ENCODE assay signal across 19 cellular contexts in the genomic region with DNA sequence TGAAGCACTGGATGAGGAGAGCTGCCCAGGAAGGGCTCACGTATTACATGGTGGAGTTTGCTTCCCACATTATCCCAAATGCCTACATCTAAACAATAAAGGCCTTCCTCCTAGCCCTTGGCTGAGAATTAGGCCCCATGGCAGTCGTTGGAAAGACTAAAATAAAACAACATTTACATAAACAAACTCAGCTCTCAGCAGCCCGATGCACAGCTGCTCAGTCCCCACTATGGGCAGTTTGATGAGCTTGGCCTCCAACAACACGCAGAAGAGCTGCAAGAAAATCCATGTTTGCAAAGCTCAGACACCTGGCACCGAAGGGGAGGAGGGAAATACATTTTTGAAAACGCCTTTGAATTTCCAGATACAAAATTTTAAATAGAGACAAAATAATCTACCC.
A peak's percentile ranks its signal among the peaks of the same experiment; 100 is the strongest.
DNase-seq lines count a peak whose midpoint lies in the region; ATAC-seq and TF ChIP-seq lines count a peak whose summit lies in the region.
"Had no signal": no experiment of that assay in that cellular context is flagged by ENCODE, and none has a peak within 500 bp of the region (broad histone marks: within the 10 kb centered on the region; RNA-seq: fewer than 3 reads in every experiment).

No MANE protein-coding gene starts in this region.

- peaks cover 4% of the 10 kb centered on the region for H3K4me1 ChIP-seq in testis

- H3K27ac ChIP-seq in coronary artery, result no peak overlapping the region
- H3K27ac ChIP-seq in testis, result no peak overlapping the region
- H3K27ac ChIP-seq: A549, PC-9 had no signal

- H3K4me3 ChIP-seq in coronary artery, result no peak overlapping the region
- no peak overlapping the region for H3K4me3 ChIP-seq in testis
- H3K4me3 ChIP-seq: A549, MG63, PC-9 had no signal

- H3K9me3 Mint-ChIP-seq in activated CD4-positive, alpha-beta T cell treated with anti-CD3 and anti-CD28 coated beads, Interleukin-2, amount 10 ng/mL, durations not matched to agents 24 days and 14 days, result no peaks in the 10 kb centered on the region

- no peaks in the 10 kb centered on the region for H3K36me3 Mint-ChIP-seq in activated CD4-positive, alpha-beta T cell treated with anti-CD3 and anti-CD28 coated beads, Interleukin-2, amount 10 ng/mL, durations not matched to agents 24 days and 14 days (ENCODE audit: low read depth)
- H3K36me3 Mint-ChIP-seq: CD4-positive, alpha-beta memory T cell; IgD-negative memory B cell had no signal

- no peaks in the 10 kb centered on the region for H3K4me1 Mint-ChIP-seq in activated CD4-positive, alpha-beta T cell treated with anti-CD3 and anti-CD28 coated beads, Interleukin-2, amount 10 ng/mL, durations not matched to agents 24 days and 14 days
- H3K4me1 Mint-ChIP-seq: CD4-positive, alpha-beta memory T cell; IgD-negative memory B cell had no signal

- TF ChIP-seq CTCF in coronary artery (IDR thresholded peaks at IDR 0.05), result no peak
- no peak for TF ChIP-seq CTCF in testis (IDR thresholded peaks at IDR 0.05)

- H3K27me3 Mint-ChIP-seq in activated CD4-positive, alpha-beta T cell treated with anti-CD3 and anti-CD28 coated beads, Interleukin-2, amount 10 ng/mL, durations not matched to agents 24 days and 14 days, result no peaks in the 10 kb centered on the region

- intact Hi-C loops in activated CD4-positive, alpha-beta T cell treated with anti-CD3 and anti-CD28 coated beads, Interleukin-2, amount 10 ng/mL, durations not matched to agents 24 days and 14 days (cut with micrococcal nuclease), result no loop called here
- intact Hi-C loops in testis (cut with DNase I; ENCODE audit: low total_unique reads), result no loop called here

- no peak overlapping the region for H3K27ac Mint-ChIP-seq in activated CD4-positive, alpha-beta T cell treated with anti-CD3 and anti-CD28 coated beads, Interleukin-2, amount 10 ng/mL, durations not matched to agents 24 days and 14 days
- H3K27ac Mint-ChIP-seq: CD4-positive, alpha-beta memory T cell; IgD-negative memory B cell had no signal

- no peak for TF ChIP-seq POLR2A in testis (IDR thresholded peaks at IDR 0.05)

- H3K4me3 Mint-ChIP-seq in activated CD4-positive, alpha-beta T cell treated with anti-CD3 and anti-CD28 coated beads, Interleukin-2, amount 10 ng/mL, durations not matched to agents 24 days and 14 days, result no peak overlapping the region
- H3K4me3 Mint-ChIP-seq: CD4-positive, alpha-beta memory T cell; IgD-negative memory B cell had no signal

- WGBS in testis, 2 donors, result 71 to 78% methylated on average over 6 of the region's 6 CpGs

- H3K27me3 ChIP-seq in testis, result no peaks in the 10 kb centered on the region
- H3K27me3 ChIP-seq: MG63 had no signal

- DNase-seq in activated CD4-positive, alpha-beta T cell treated with anti-CD3 and anti-CD28 coated beads, Interleukin-2, amount 10 ng/mL, durations not matched to agents 24 days and 14 days, result peak; percentile 19
- DNase-seq in activated CD4-positive, alpha-beta T cell treated with anti-CD3 and anti-CD28 coated beads, Interleukin-2, amount 50 U/mL, for 4 hours, result no peak
- DNase-seq in NCI-H510A (lab: John Stamatoyannopoulos, UW) (peak; percentile 33), coronary artery (ENCODE audit: low spot score) (peak; percentile 29), NCI-H2029 treated with DMSO at 0.1 percent for 48 hours (lab: John Stamatoyannopoulos, UW) (no peak), testis (no peak)
- DNase-seq: Calu3; CD4-positive, alpha-beta memory T cell; Kasumi-1; MG63; NCI-H1092; NCI-H1694 treated with DMSO at 0.1 percent for 48 hours; NCI-H2171; NCI-H446 treated with DMSO at 0.1 percent for 48 hours; NCI-H82; PC-9 had no signal

- no peak for ATAC-seq in HG03196 (IDR thresholded peaks at IDR 0.05; ENCODE audit: unreplicated experiment)
- ATAC-seq: A549 had no signal

- H3K9me3 ChIP-seq in testis, result no peaks in the 10 kb centered on the region
- H3K9me3 ChIP-seq: A549, MG63 had no signal

- no peaks in the 10 kb centered on the region for H3K36me3 ChIP-seq in testis (ENCODE audit: low read depth, missing control alignments)
- H3K36me3 ChIP-seq: MG63 had no signal

Comparison
In these comparisons a context has a peak if more than half of its experiments do, and no peak if none do; other contexts are left out.
1. DNase-seq: peak in activated CD4-positive, alpha-beta T cell treated with anti-CD3 and anti-CD28 coated beads, Interleukin-2, amount 10 ng/mL, durations not matched to agents 24 days and 14 days (single experiment), NCI-H510A (single experiment) and coronary artery (single experiment); none in activated CD4-positive, alpha-beta T cell treated with anti-CD3 and anti-CD28 coated beads, Interleukin-2, amount 50 U/mL, for 4 hours (0 of 2), NCI-H2029 treated with DMSO at 0.1 percent for 48 hours (single experiment) and testis (single experiment).